ENCODE assay signal across 8 cellular contexts in the genomic region with DNA sequence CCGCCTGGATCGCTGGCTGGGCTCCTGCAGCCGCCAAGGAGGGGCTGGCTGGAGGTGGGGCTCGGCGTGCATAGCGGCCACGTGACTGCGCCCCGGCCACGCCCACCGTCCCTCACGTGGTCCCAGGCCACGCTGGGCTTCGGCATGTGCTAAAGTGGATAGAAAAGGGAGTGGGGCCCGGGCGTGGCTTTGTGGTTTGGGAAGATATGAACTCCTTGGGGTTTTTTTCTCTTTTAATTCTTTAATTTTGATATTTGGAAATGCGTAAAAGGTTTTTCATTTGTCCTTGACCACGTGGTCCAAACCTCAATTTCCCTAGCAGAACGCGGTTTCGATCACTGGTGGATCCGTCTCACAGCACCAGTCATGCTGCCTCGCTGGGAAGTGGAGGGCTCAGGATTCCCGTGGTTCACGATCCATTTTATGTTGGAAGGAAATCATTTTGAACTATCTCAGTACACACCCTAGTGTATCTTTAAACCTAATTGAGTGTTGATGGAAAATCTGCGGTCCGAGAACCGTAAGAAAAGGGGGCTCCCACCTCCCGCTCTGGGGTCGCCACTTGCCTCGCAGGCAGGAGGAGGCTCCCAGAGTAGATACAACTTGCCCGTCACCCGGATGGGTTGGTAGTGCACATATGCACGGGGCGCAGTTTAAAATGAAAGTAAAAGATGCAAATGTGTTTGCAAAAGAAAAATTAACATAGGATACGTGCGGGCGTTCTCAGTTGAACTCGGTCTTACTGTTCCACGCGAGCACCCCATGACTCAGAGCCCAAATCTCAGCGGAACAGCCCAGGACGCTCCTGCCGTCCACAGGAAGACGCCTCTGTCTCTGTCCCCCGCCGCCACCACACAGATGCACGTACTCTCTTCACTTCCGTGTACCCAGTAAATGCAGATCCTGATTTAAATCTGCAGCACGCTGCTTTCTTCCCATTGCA.
DNase-seq lines count a peak whose midpoint lies in the region; ATAC-seq and TF ChIP-seq lines count a peak whose summit lies in the region.

No MANE protein-coding gene starts in this region.

- H3K36me3 ChIP-seq in naive thymus-derived CD4-positive, alpha-beta T cell (ENCODE audit: control insufficient read depth in 2 of 3, insufficient read depth in 3 of 3, low read length in 3 of 3): no peaks in the 10 kb centered on the region

- peak; percentile 87 for DNase-seq in ACHN
- peak; percentile 47 for DNase-seq in NOMO-1 treated with dmso at 0.1 percent for 144 hours (lab: John Stamatoyannopoulos, UW; ENCODE audit: unreplicated experiment)
- peak; percentile 47 for DNase-seq in activated T-cell treated with anti-CD3 and anti-CD28 coated beads for 1 hour (ENCODE audit: low read depth)
- DNase-seq in erythroblast (lab: John Stamatoyannopoulos, UW): peak; percentile 85 to 87
- DNase-seq in naive thymus-derived CD4-positive, alpha-beta T cell: peak; percentile 48 to 73 (median 64)
- DNase-seq in stimulated activated naive CD8-positive, alpha-beta T cell treated with anti-CD3 and anti-CD28 coated beads, Interleukin-15, Interleukin-2, amounts not matched to agents 100 U/mL and 50 U/mL, for 24 hours: peak; percentile 72

- ATAC-seq in GM18907 (IDR thresholded peaks at IDR 0.05; ENCODE audit: unreplicated experiment) (peak; percentile 92), HG03139 (IDR thresholded peaks at IDR 0.05; ENCODE audit: unreplicated experiment) (peak; percentile 85)
- peak; percentile 88 for ATAC-seq in naive thymus-derived CD4-positive, alpha-beta T cell
- ATAC-seq in stimulated activated naive CD8-positive, alpha-beta T cell treated with anti-CD3 and anti-CD28 coated beads, Interleukin-15, Interleukin-2, amounts not matched to agents 100 U/mL and 50 U/mL, for 24 hours: peak; percentile 94

- intact Hi-C loops in naive thymus-derived CD4-positive, alpha-beta T cell (cut with micrococcal nuclease): no loop called here

- H3K9me3 ChIP-seq in naive thymus-derived CD4-positive, alpha-beta T cell (ENCODE audit: control insufficient read depth in 2 of 3, low read length in 3 of 3): no peaks in the 10 kb centered on the region

- peak overlapping the region; percentile 80 to 96 (median 92) for H3K4me3 Mint-ChIP-seq in naive thymus-derived CD4-positive, alpha-beta T cell

- H3K36me3 Mint-ChIP-seq in naive thymus-derived CD4-positive, alpha-beta T cell: peaks cover 0 to 15% (median 4%) of the 10 kb centered on the region in 5 donors

- H3K27ac ChIP-seq in naive thymus-derived CD4-positive, alpha-beta T cell (ENCODE audit: low read depth, low read length): peak overlapping the region; percentile 71

- CTCF ChIA-PET in naive thymus-derived CD4-positive, alpha-beta T cell (lab: Charles Lee): interaction anchor here (0.6 to 0.7 kb wide), 2 partner anchors 16 to 184 kb away, joined by 3 to 4 read pairs; no protein-coding TSS in a partner anchor

- no peaks in the 10 kb centered on the region for H3K27me3 ChIP-seq in naive thymus-derived CD4-positive, alpha-beta T cell (ENCODE audit: control insufficient read depth in 2 of 2, insufficient read depth in 2 of 2, low read length in 2 of 2)

- in situ Hi-C loops in ACHN (cut with HindIII; ENCODE audit: low pct_ligation_motif_present, low pct_unique_long_range_greater_than_20kb, low sequenced_read_pairs): no loop called here

- TF ChIP-seq POLR2A in erythroblast (IDR thresholded peaks at IDR 0.05; ENCODE audit: low read length): no peak

- H3K4me3 ChIP-seq in naive thymus-derived CD4-positive, alpha-beta T cell (ENCODE audit: low read length): peak overlapping the region; percentile 83

- no peaks in the 10 kb centered on the region for H3K9me3 Mint-ChIP-seq in naive thymus-derived CD4-positive, alpha-beta T cell

- H3K4me1 Mint-ChIP-seq in naive thymus-derived CD4-positive, alpha-beta T cell: peaks cover 26 to 77% (median 65%) of the 10 kb centered on the region in 7 donors

- POLR2A ChIA-PET in naive thymus-derived CD4-positive, alpha-beta T cell (lab: Charles Lee): interaction anchor here (1.0 kb wide), 1 partner anchor 9 kb away, joined by 3 read pairs; no protein-coding TSS in a partner anchor

- H3K4me1 ChIP-seq in naive thymus-derived CD4-positive, alpha-beta T cell (ENCODE audit: control insufficient read depth in 2 of 2, insufficient read depth in 2 of 2, low read length in 2 of 2): peaks cover 6 to 13% of the 10 kb centered on the region in 2 donors

- H3K27me3 Mint-ChIP-seq in naive thymus-derived CD4-positive, alpha-beta T cell: no peaks in the 10 kb centered on the region

- H3K27ac Mint-ChIP-seq in naive thymus-derived CD4-positive, alpha-beta T cell: peak overlapping the region; percentile 77 to 97 (median 90)

Comparison
In these comparisons a context has a peak if more than half of its experiments do, and no peak if none do; other contexts are left out.
1. Peak in every context shown above with its lines: DNase-seq, ATAC-seq, H3K4me3 ChIP-seq and H3K27ac ChIP-seq.